Comparison of ENCODE assay signal across 26 cellular contexts in genomic region chr13:51212808-51213728, GRCh38. TPM values are rescaled to one million over a fixed set of nuclear protein-coding genes. Genes with fewer than 3 reads are reported as not detected.
DNase-seq lines count a peak whose midpoint lies in the region; ATAC-seq and TF ChIP-seq lines count a peak whose summit lies in the region.
"Had no signal": no experiment of that assay in that cellular context is flagged by ENCODE, and none has a peak within 500 bp of the region (broad histone marks: within the 10 kb centered on the region; RNA-seq: fewer than 3 reads in every experiment).

No MANE protein-coding gene starts in this region.

- peak overlapping the region; percentile 68 for H3K27ac ChIP-seq in neural cell (ENCODE audit: low read length)
- H3K27ac ChIP-seq: BLaER1, HL-60 had no signal

- ATAC-seq in activated T-helper 17 cell treated with anti-CD3 and anti-CD28 coated beads, Interleukin-2, amount 50 U/mL, for 72 hours (replicated peaks): peak; percentile 61
- no peak for ATAC-seq in HG03342 (IDR thresholded peaks at IDR 0.05; ENCODE audit: unreplicated experiment)
- ATAC-seq: GM12878, HepG2, K562 had no signal

- no peak overlapping the region for H3K4me3 ChIP-seq in choroid plexus epithelial cell (ENCODE audit: low read depth, low read length)
- H3K4me3 ChIP-seq in neural cell (ENCODE audit: low read length): peak overlapping the region; percentile 46
- H3K4me3 ChIP-seq: BLaER1, GM12878, HAP-1, K562, MG63 had no signal

- H3K4me2 ChIP-seq in neural cell (ENCODE audit: low read length): peak overlapping the region; percentile 71
- H3K4me2 ChIP-seq: BLaER1 had no signal

- no peak overlapping the region for H3K27ac Mint-ChIP-seq in activated T-helper 17 cell treated with anti-CD3 and anti-CD28 coated beads, Interleukin-2, amount 50 U/mL, for 72 hours

- H3K9me3 Mint-ChIP-seq in activated T-helper 17 cell treated with anti-CD3 and anti-CD28 coated beads, Interleukin-2, amount 50 U/mL, for 72 hours: no peaks in the 10 kb centered on the region
- H3K9me3 Mint-ChIP-seq: CD4-positive, alpha-beta memory T cell had no signal

- H3K9ac ChIP-seq in neural cell (ENCODE audit: low read length): no peak overlapping the region
- H3K9ac ChIP-seq: BLaER1 had no signal

- no peaks in the 10 kb centered on the region for H3K36me3 Mint-ChIP-seq in activated T-helper 17 cell treated with anti-CD3 and anti-CD28 coated beads, Interleukin-2, amount 50 U/mL, for 72 hours (ENCODE audit: low read depth)
- H3K36me3 Mint-ChIP-seq: CD4-positive, alpha-beta memory T cell had no signal

- H3K27me3 ChIP-seq in neural cell (ENCODE audit: insufficient read depth, low read depth, low read length): no peaks in the 10 kb centered on the region
- H3K27me3 ChIP-seq: BLaER1 had no signal

- H2AFZ ChIP-seq in neural cell (ENCODE audit: low read depth, low read length): no peak overlapping the region

- peaks cover 55% of the 10 kb centered on the region for H3K27me3 Mint-ChIP-seq in activated T-helper 17 cell treated with anti-CD3 and anti-CD28 coated beads, Interleukin-2, amount 50 U/mL, for 72 hours

- H3K9me3 ChIP-seq in neural cell (ENCODE audit: low read length): no peaks in the 10 kb centered on the region
- H3K9me3 ChIP-seq: BLaER1, Caco-2, HAP-1, MG63 had no signal

- no peaks in the 10 kb centered on the region for H4K20me1 ChIP-seq in neural cell (ENCODE audit: insufficient read depth)
- H4K20me1 ChIP-seq: BLaER1 had no signal

- peak; percentile 42 for DNase-seq in choroid plexus epithelial cell (ENCODE audit: low read depth)
- peak; percentile 36 for DNase-seq in superior temporal gyrus (ENCODE audit: extremely low spot score)
- no peak for DNase-seq in AML-193 (lab: John Stamatoyannopoulos, UW)
- DNase-seq in H4 (ENCODE audit: low spot score): no peak
- DNase-seq: Caco-2; CD4-positive, alpha-beta memory T cell; DMS 273 treated with DMSO at 0.1 percent for 48 hours; DND-41; MG63; NCI-H1048; NCI-H1436; NCI-H187 treated with DMSO at 0.1 percent for 48 hours; NCI-H2107; NCI-H524 treated with DMSO at 0.1 percent for 48 hours; Right ventricle myocardium superior had no signal

- no peaks in the 10 kb centered on the region for H3F3A ChIP-seq in neural cell (ENCODE audit: insufficient read depth, low read length, poor library complexity, severe bottlenecking)

- H3K79me2 ChIP-seq in neural cell (replicated peaks; ENCODE audit: insufficient read depth, low read length): no peaks in the 10 kb centered on the region

- H3K9me2 ChIP-seq in neural cell (ENCODE audit: insufficient read depth, low read length): no peaks in the 10 kb centered on the region

- H3K36me3 ChIP-seq in neural cell (ENCODE audit: insufficient read depth, low read length): no peaks in the 10 kb centered on the region
- H3K36me3 ChIP-seq: BLaER1, HAP-1, MG63 had no signal

- H3K4me3 Mint-ChIP-seq in activated T-helper 17 cell treated with anti-CD3 and anti-CD28 coated beads, Interleukin-2, amount 50 U/mL, for 72 hours: no peak overlapping the region
- H3K4me3 Mint-ChIP-seq: CD4-positive, alpha-beta memory T cell had no signal

- TF ChIP-seq CTCF in choroid plexus epithelial cell (conservative IDR thresholded peaks at IDR 0.05; ENCODE audit: low read depth, low read length) (no peak), neural cell (IDR thresholded peaks at IDR 0.05; ENCODE audit: poor library complexity, severe bottlenecking) (no peak)

- no peak for TF ChIP-seq EP300 in neural cell (conservative IDR thresholded peaks at IDR 0.05; ENCODE audit: poor library complexity, severe bottlenecking)

- H3K4me1 Mint-ChIP-seq in activated T-helper 17 cell treated with anti-CD3 and anti-CD28 coated beads, Interleukin-2, amount 50 U/mL, for 72 hours: no peaks in the 10 kb centered on the region
- H3K4me1 Mint-ChIP-seq: CD4-positive, alpha-beta memory T cell had no signal

- no peak for TF ChIP-seq RAD21 in neural cell (conservative IDR thresholded peaks at IDR 0.05)

TF ChIP-seq in neural cell, 6 proteins besides CTCF, POLR2A, EP300 and RAD21:
- TF ChIP-seq REST (IDR thresholded peaks at IDR 0.05; ENCODE audit: borderline replicate concordance) (peak; percentile 97), SMC3 (conservative IDR thresholded peaks at IDR 0.05; ENCODE audit: poor library complexity) (peak; percentile 24), TAF1 (IDR thresholded peaks at IDR 0.05; ENCODE audit: low read depth) (no peak)

RNA-seq across cellular contexts. Expression of gene FAM124A, which starts 9.1 kb away (rescaled TPM):
- 1 to 10 TPM in 1 of 2 donors, under 1 TPM in 1; 0.43 to 1.2 TPM for total RNA-seq in activated T-helper 17 cell treated with anti-CD3 and anti-CD28 coated beads, Interleukin-2, amount 50 U/mL, for 72 hours
- 3.0 and 4.7 TPM in 2 replicates for polyA plus RNA-seq in neural cell
- polyA minus RNA-seq in neural cell: 11.7 and 16.4 TPM in 2 replicates
- total RNA-seq in H4 (2014; rRNA removed; shearing (Covaris generic)): 0.55 and 1.0 TPM in 2 replicates
- total RNA-seq: CD4-positive, alpha-beta memory T cell; GM12878; HepG2; HT-29; K562; LHCN-M2 had no signal
- polyA plus RNA-seq: CD4-positive, alpha-beta memory T cell; GM12878; HepG2; K562 had no signal

Comparison
In these comparisons a context has a peak if more than half of its experiments do, and no peak if none do; other contexts are left out.
1. DNase-seq: peak in choroid plexus epithelial cell (single experiment) and superior temporal gyrus (single experiment); none in AML-193 (0 of 2) and H4 (single experiment).